In genomic region chr6:42702200-42702599, GRCh38 we compare ENCODE assay signal across 17 cellular contexts. TPM values are rescaled to one million over a fixed set of nuclear protein-coding genes. Genes with fewer than 3 reads are reported as not detected.
A peak's percentile ranks its signal among the peaks of the same experiment; 100 is the strongest.
DNase-seq lines count a peak whose midpoint lies in the region; ATAC-seq and TF ChIP-seq lines count a peak whose summit lies in the region.
"Had no signal": no experiment of that assay in that cellular context is flagged by ENCODE, and none has a peak within 500 bp of the region (broad histone marks: within the 10 kb centered on the region; RNA-seq: fewer than 3 reads in every experiment).

No MANE protein-coding gene starts in this region.

- H3K27me3 Mint-ChIP-seq in activated naive CD4-positive, alpha-beta T cell treated with anti-CD3 and anti-CD28 coated beads, Interleukin-2, amount 10 ng/mL, durations not matched to agents 7 days and 5 days = peaks cover 4% of the 10 kb centered on the region
- H3K27me3 Mint-ChIP-seq in activated CD4-positive, alpha-beta T cell treated with anti-CD3 and anti-CD28 coated beads, Interleukin-2, amount 10 ng/mL, durations not matched to agents 7 days and 5 days = no peaks in the 10 kb centered on the region
- H3K27me3 Mint-ChIP-seq: activated CD4-positive, alpha-beta memory T cell treated with anti-CD3 and anti-CD28 coated beads, Interleukin-2, amount 10 ng/mL, durations not matched to agents 7 days and 5 days; activated naive CD8-positive, alpha-beta T cell treated with anti-CD3 and anti-CD28 coated beads for 36 hours; progenitor cell of endocrine pancreas; stimulated activated naive CD8-positive, alpha-beta T cell treated with anti-CD3 and anti-CD28 coated beads, Interleukin-15, Interleukin-2, amounts not matched to agents 100 ng/mL and 50 ng/mL, for 24 hours had no signal

- H3K4me2 ChIP-seq in PC-3 (ENCODE audit: low read length) (0 out of 2 replicates have a peak overlapping the region, but pooled peaks have one; percentile 14), mesendoderm (ENCODE audit: low read length) (no peak overlapping the region)

- no peak overlapping the region for H3K4me3 Mint-ChIP-seq in activated naive CD4-positive, alpha-beta T cell treated with anti-CD3 and anti-CD28 coated beads, Interleukin-2, amount 10 ng/mL, durations not matched to agents 7 days and 5 days
- no peak overlapping the region for H3K4me3 Mint-ChIP-seq in activated CD4-positive, alpha-beta T cell treated with anti-CD3 and anti-CD28 coated beads, Interleukin-2, amount 10 ng/mL, durations not matched to agents 7 days and 5 days
- H3K4me3 Mint-ChIP-seq: activated CD4-positive, alpha-beta memory T cell treated with anti-CD3 and anti-CD28 coated beads, Interleukin-2, amount 10 ng/mL, durations not matched to agents 7 days and 5 days; activated naive CD8-positive, alpha-beta T cell treated with anti-CD3 and anti-CD28 coated beads for 36 hours; dendritic cell treated with granulocyte-macrophage colony-stimulating factor and Interleukin-4, amounts not matched to agents 40 ng/mL and 50 ng/mL, for 4 days; stimulated activated naive CD8-positive, alpha-beta T cell treated with anti-CD3 and anti-CD28 coated beads, Interleukin-15, Interleukin-2, amounts not matched to agents 100 ng/mL and 50 ng/mL, for 24 hours had no signal

- H3K23ac ChIP-seq in mesendoderm (ENCODE audit: low read length) = no peak overlapping the region

- no peak overlapping the region for H3K4me3 ChIP-seq in PC-3 (ENCODE audit: low read length)
- H3K4me3 ChIP-seq in choroid plexus epithelial cell (ENCODE audit: low read depth, low read length) = no peak overlapping the region
- H3K4me3 ChIP-seq in mesendoderm (ENCODE audit: low read length) = no peak overlapping the region
- H3K4me3 ChIP-seq: lung had no signal

- H4K5ac ChIP-seq in mesendoderm (ENCODE audit: low read length) = no peak overlapping the region

- no peaks in the 10 kb centered on the region for H3K27me3 ChIP-seq in PC-3 (ENCODE audit: low read length)
- H3K27me3 ChIP-seq in mesendoderm (ENCODE audit: insufficient read depth, low read length, poor library complexity) = no peaks in the 10 kb centered on the region

- no peaks in the 10 kb centered on the region for H3K79me1 ChIP-seq in mesendoderm (ENCODE audit: low read length)

- H3K36me3 ChIP-seq in PC-3 (ENCODE audit: low read depth, low read length) (no peaks in the 10 kb centered on the region), mesendoderm (ENCODE audit: control insufficient read depth, insufficient read depth, low read length) (no peaks in the 10 kb centered on the region)

- TF ChIP-seq CTCF in PC-3 (conservative IDR thresholded peaks at IDR 0.05; ENCODE audit: low read depth, low read length) = no peak
- no peak for TF ChIP-seq CTCF in choroid plexus epithelial cell (conservative IDR thresholded peaks at IDR 0.05; ENCODE audit: low read depth, low read length)

- no peak overlapping the region for H2BK5ac ChIP-seq in mesendoderm (ENCODE audit: low read length)

- peak; percentile 61 for ATAC-seq in PC-3
- ATAC-seq in Right ventricle myocardium superior (ENCODE audit: poor library complexity) = no peak

- H4K20me1 ChIP-seq in PC-3 (ENCODE audit: low read length) = no peaks in the 10 kb centered on the region

- no CpG with 5 or more reads among the region's 2 CpGs for WGBS in mesendoderm (ENCODE audit: extremely low coverage, insufficient coverage, low lambda C conversion rate)

- intact Hi-C loops in PC-3 (cut with micrococcal nuclease) (no loop called here), Right ventricle myocardium superior (cut with DNase I) (no loop called here)

- no peak overlapping the region for H2BK120ac ChIP-seq in mesendoderm (ENCODE audit: low read depth, low read length)

- no peaks in the 10 kb centered on the region for H3K9me2 ChIP-seq in PC-3 (replicated peaks; ENCODE audit: low read length)

- POLR2A ChIA-PET in PC-3 (lab: Charles Lee; ENCODE audit: unreplicated experiment) = no interaction called here
- POLR2A ChIA-PET in activated CD4-positive, alpha-beta T cell treated with anti-CD3 and anti-CD28 coated beads, Interleukin-2, amount 10 ng/mL, durations not matched to agents 7 days and 5 days (lab: Charles Lee) = no interaction called here

- H4K8ac ChIP-seq in mesendoderm (ENCODE audit: low read depth, low read length) = no peak overlapping the region

- no peaks in the 10 kb centered on the region for H3K9me3 ChIP-seq in PC-3 (ENCODE audit: low read length)

- DNase-seq in Daoy (ENCODE audit: low read depth) = peak; percentile 72
- DNase-seq in PC-3 = peak; percentile 65
- DNase-seq in choroid plexus epithelial cell (ENCODE audit: low read depth) = peak; percentile 52
- peak; percentile 78 for DNase-seq in mesendoderm
- no peak for DNase-seq in DMS53 treated with DMSO at 0.1 percent for 48 hours (lab: John Stamatoyannopoulos, UW; ENCODE audit: unreplicated experiment)
- DNase-seq in Right ventricle myocardium superior = no peak
- DNase-seq in activated naive CD4-positive, alpha-beta T cell treated with anti-CD3 and anti-CD28 coated beads, Interleukin-2, amount 10 ng/mL, durations not matched to agents 7 days and 5 days = no peak
- DNase-seq in activated CD4-positive, alpha-beta T cell treated with anti-CD3 and anti-CD28 coated beads, Interleukin-2, amount 10 ng/mL, durations not matched to agents 7 days and 5 days = no peak
- DNase-seq: activated CD4-positive, alpha-beta memory T cell treated with anti-CD3 and anti-CD28 coated beads, Interleukin-2, amount 10 ng/mL, durations not matched to agents 7 days and 5 days; activated naive CD8-positive, alpha-beta T cell treated with anti-CD3 and anti-CD28 coated beads for 36 hours; NCI-H1092; stimulated activated CD4-positive, alpha-beta T cell treated with anti-CD3 and anti-CD28 coated beads, Interleukin-2, amount 100 ng/mL, for 48 hours had no signal

- H3F3A ChIP-seq in PC-3 (ENCODE audit: low read length, unreplicated experiment) = no peaks in the 10 kb centered on the region

- H2BK15ac ChIP-seq in mesendoderm (replicated peaks; ENCODE audit: low read depth) = no peak overlapping the region

- no peak overlapping the region for H3K56ac ChIP-seq in mesendoderm (ENCODE audit: low read length)

- H3K27ac Mint-ChIP-seq in activated naive CD4-positive, alpha-beta T cell treated with anti-CD3 and anti-CD28 coated beads, Interleukin-2, amount 10 ng/mL, durations not matched to agents 7 days and 5 days = no peak overlapping the region
- no peak overlapping the region for H3K27ac Mint-ChIP-seq in activated CD4-positive, alpha-beta T cell treated with anti-CD3 and anti-CD28 coated beads, Interleukin-2, amount 10 ng/mL, durations not matched to agents 7 days and 5 days
- H3K27ac Mint-ChIP-seq: activated CD4-positive, alpha-beta memory T cell treated with anti-CD3 and anti-CD28 coated beads, Interleukin-2, amount 10 ng/mL, durations not matched to agents 7 days and 5 days; activated naive CD8-positive, alpha-beta T cell treated with anti-CD3 and anti-CD28 coated beads for 36 hours; dendritic cell treated with granulocyte-macrophage colony-stimulating factor and Interleukin-4, amounts not matched to agents 40 ng/mL and 50 ng/mL, for 4 days; progenitor cell of endocrine pancreas; stimulated activated naive CD8-positive, alpha-beta T cell treated with anti-CD3 and anti-CD28 coated beads, Interleukin-15, Interleukin-2, amounts not matched to agents 100 ng/mL and 50 ng/mL, for 24 hours had no signal

- H3K27ac ChIP-seq in PC-3 (ENCODE audit: low read length) (no peak overlapping the region), mesendoderm (ENCODE audit: low read depth, low read length) (no peak overlapping the region)
- H3K27ac ChIP-seq: HL-60 had no signal

- no peak overlapping the region for H2AFZ ChIP-seq in PC-3 (ENCODE audit: low read length)

- no TSS peak for BruUV-seq in PC-3 (replicated peaks; lab: Mats Ljungman, UMichigan)

- H2AK5ac ChIP-seq in mesendoderm (ENCODE audit: low read length) = no peak overlapping the region

- no peak overlapping the region for H3K18ac ChIP-seq in mesendoderm (ENCODE audit: low read length)

- H3K4ac ChIP-seq in mesendoderm (ENCODE audit: low read depth, low read length) = no peak overlapping the region

- CTCF ChIA-PET in PC-3 (lab: Charles Lee) = no interaction called here
- CTCF ChIA-PET in activated naive CD4-positive, alpha-beta T cell treated with anti-CD3 and anti-CD28 coated beads, Interleukin-2, amount 10 ng/mL, durations not matched to agents 7 days and 5 days (lab: Charles Lee) = interaction anchor here (1.0 to 1.4 kb wide), 2 partner anchors 10 to 38 kb away, joined by 3 read pairs; no protein-coding TSS in a partner anchor
- CTCF ChIA-PET in activated CD4-positive, alpha-beta T cell treated with anti-CD3 and anti-CD28 coated beads, Interleukin-2, amount 10 ng/mL, durations not matched to agents 7 days and 5 days (lab: Charles Lee) = interaction anchor here (0.7 to 2.0 kb wide), 4 partner anchors 10 to 1035 kb away, joined by 3 to 10 read pairs (median 4); no protein-coding TSS in a partner anchor

- H3K79me2 ChIP-seq in PC-3 (ENCODE audit: low read length) = no peaks in the 10 kb centered on the region
- H3K79me2 ChIP-seq in mesendoderm (ENCODE audit: control insufficient read depth, insufficient read depth, low read length) = no peaks in the 10 kb centered on the region

- H3K4me1 Mint-ChIP-seq in activated naive CD4-positive, alpha-beta T cell treated with anti-CD3 and anti-CD28 coated beads, Interleukin-2, amount 10 ng/mL, durations not matched to agents 7 days and 5 days = no peaks in the 10 kb centered on the region
- no peaks in the 10 kb centered on the region for H3K4me1 Mint-ChIP-seq in activated CD4-positive, alpha-beta T cell treated with anti-CD3 and anti-CD28 coated beads, Interleukin-2, amount 10 ng/mL, durations not matched to agents 7 days and 5 days
- H3K4me1 Mint-ChIP-seq: activated naive CD8-positive, alpha-beta T cell treated with anti-CD3 and anti-CD28 coated beads for 36 hours had no signal

- H3K9me3 Mint-ChIP-seq in activated naive CD4-positive, alpha-beta T cell treated with anti-CD3 and anti-CD28 coated beads, Interleukin-2, amount 10 ng/mL, durations not matched to agents 7 days and 5 days = no peaks in the 10 kb centered on the region
- no peaks in the 10 kb centered on the region for H3K9me3 Mint-ChIP-seq in activated CD4-positive, alpha-beta T cell treated with anti-CD3 and anti-CD28 coated beads, Interleukin-2, amount 10 ng/mL, durations not matched to agents 7 days and 5 days
- H3K9me3 Mint-ChIP-seq: activated CD4-positive, alpha-beta memory T cell treated with anti-CD3 and anti-CD28 coated beads, Interleukin-2, amount 10 ng/mL, durations not matched to agents 7 days and 5 days; activated naive CD8-positive, alpha-beta T cell treated with anti-CD3 and anti-CD28 coated beads for 36 hours; dendritic cell treated with granulocyte-macrophage colony-stimulating factor and Interleukin-4, amounts not matched to agents 40 ng/mL and 50 ng/mL, for 4 days; stimulated activated naive CD8-positive, alpha-beta T cell treated with anti-CD3 and anti-CD28 coated beads, Interleukin-15, Interleukin-2, amounts not matched to agents 100 ng/mL and 50 ng/mL, for 24 hours had no signal

- H3K9ac ChIP-seq in PC-3 (ENCODE audit: low read length) (no peak overlapping the region), mesendoderm (ENCODE audit: low read length) (no peak overlapping the region)

- H3K36me3 Mint-ChIP-seq in activated naive CD4-positive, alpha-beta T cell treated with anti-CD3 and anti-CD28 coated beads, Interleukin-2, amount 10 ng/mL, durations not matched to agents 7 days and 5 days = no peaks in the 10 kb centered on the region
- no peaks in the 10 kb centered on the region for H3K36me3 Mint-ChIP-seq in activated CD4-positive, alpha-beta T cell treated with anti-CD3 and anti-CD28 coated beads, Interleukin-2, amount 10 ng/mL, durations not matched to agents 7 days and 5 days (ENCODE audit: low read depth)
- H3K36me3 Mint-ChIP-seq: activated naive CD8-positive, alpha-beta T cell treated with anti-CD3 and anti-CD28 coated beads for 36 hours had no signal

- peaks cover 8% of the 10 kb centered on the region for H3K4me1 ChIP-seq in PC-3 (ENCODE audit: insufficient read depth, low read length)
- H3K4me1 ChIP-seq in mesendoderm (ENCODE audit: control insufficient read depth, low read depth, low read length) = no peaks in the 10 kb centered on the region

RNA-seq across cellular contexts. Expression of gene PRPH2, which starts 20.2 kb away (rescaled TPM):
- total RNA-seq in Daoy (2014; rRNA removed; shearing (Covaris generic)) = not detected in 2 replicates
- total RNA-seq in PC-3 (2014; rRNA removed) (not detected in 2 replicates), Right ventricle myocardium superior (0.30 TPM)
- 0.29 TPM for polyA plus RNA-seq in mesendoderm (2013, experiment 1 of 2)
- 0.35 TPM for polyA plus RNA-seq in mesendoderm (2013, experiment 2 of 2)
- total RNA-seq in activated CD4-positive, alpha-beta T cell treated with anti-CD3 and anti-CD28 coated beads, Interleukin-2, amount 10 ng/mL, durations not matched to agents 7 days and 5 days = not detected
- total RNA-seq: activated CD4-positive, alpha-beta memory T cell treated with anti-CD3 and anti-CD28 coated beads, Interleukin-2, amount 10 ng/mL, durations not matched to agents 7 days and 5 days; progenitor cell of endocrine pancreas had no signal

RNA-seq across cellular contexts. Expression of gene TBCC, which starts 43.7 kb away (rescaled TPM):
- 68.0 and 78.1 TPM in 2 replicates for total RNA-seq in Daoy (2014; rRNA removed; shearing (Covaris generic))
- 32.3 and 36.5 TPM in 2 replicates for total RNA-seq in PC-3 (2014; rRNA removed)
- polyA plus RNA-seq in mesendoderm (2013, experiment 1 of 2) = 23.2 TPM
- 22.7 TPM for polyA plus RNA-seq in mesendoderm (2013, experiment 2 of 2)
- 10.2 TPM for total RNA-seq in Right ventricle myocardium superior
- total RNA-seq in activated CD4-positive, alpha-beta T cell treated with anti-CD3 and anti-CD28 coated beads, Interleukin-2, amount 10 ng/mL, durations not matched to agents 7 days and 5 days = 10 to 100 TPM; 37.1 to 38.6 TPM

Comparison
In these comparisons a context has a peak if more than half of its experiments do, and no peak if none do; other contexts are left out.
1. DNase-seq: peak in Daoy (single experiment), PC-3 (single experiment), choroid plexus epithelial cell (single experiment) and mesendoderm (single experiment); none in DMS53 treated with DMSO at 0.1 percent for 48 hours (single experiment), Right ventricle myocardium superior (single experiment), activated naive CD4-positive, alpha-beta T cell treated with anti-CD3 and anti-CD28 coated beads, Interleukin-2, amount 10 ng/mL, durations not matched to agents 7 days and 5 days (single experiment) and activated CD4-positive, alpha-beta T cell treated with anti-CD3 and anti-CD28 coated beads, Interleukin-2, amount 10 ng/mL, durations not matched to agents 7 days and 5 days (single experiment).